8 cellular contexts compared by ENCODE assay signal in the genomic region with DNA sequence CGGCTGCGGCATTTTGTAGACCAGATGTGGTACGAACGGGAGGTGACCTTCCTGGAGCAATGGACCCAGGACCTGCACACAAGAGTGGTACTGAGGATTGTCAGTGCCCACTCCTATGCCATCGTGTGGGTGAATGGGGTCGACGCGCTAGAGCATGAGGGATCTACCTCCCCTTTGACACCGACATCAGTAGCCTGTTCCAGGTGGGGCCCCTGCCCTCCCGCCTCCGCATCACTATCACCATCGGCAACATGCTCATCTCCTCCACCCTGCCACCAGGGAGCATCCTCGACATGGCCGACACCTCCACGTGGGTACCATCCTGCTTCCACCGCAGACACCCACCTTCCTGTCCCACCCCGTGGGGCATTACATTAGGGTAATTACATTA. TPM values are rescaled to one million over a fixed set of nuclear protein-coding genes. Genes with fewer than 3 reads are reported as not detected.
DNase-seq lines count a peak whose midpoint lies in the region; ATAC-seq and TF ChIP-seq lines count a peak whose summit lies in the region.

No MANE protein-coding gene starts in this region.

- H3K27ac ChIP-seq in KMS-11 = no peak overlapping the region

- peak; percentile 1 for ATAC-seq in GM18498 (IDR thresholded peaks at IDR 0.05; ENCODE audit: unreplicated experiment)
- no peak for ATAC-seq in GM21381 (IDR thresholded peaks at IDR 0.05; ENCODE audit: unreplicated experiment)

- peak overlapping the region; percentile 38 for H2AFZ ChIP-seq in KMS-11 (ENCODE audit: low read depth)

- no peak overlapping the region for H3K9ac ChIP-seq in KMS-11

- H3K9me3 Mint-ChIP-seq in activated naive CD4-positive, alpha-beta T cell treated with anti-CD3 and anti-CD28 coated beads, Interleukin-2, amount 50 U/mL, for 24 hours = no peaks in the 10 kb centered on the region
- peaks cover 4% of the 10 kb centered on the region for H3K9me3 Mint-ChIP-seq in stimulated activated naive CD8-positive, alpha-beta T cell treated with anti-CD3 and anti-CD28 coated beads, Interleukin-15, Interleukin-2, amounts not matched to agents 100 ng/mL and 50 ng/mL, for 24 hours

- H3K79me2 ChIP-seq in KMS-11 (ENCODE audit: insufficient read depth, low read depth) = no peaks in the 10 kb centered on the region

- H3K27me3 ChIP-seq in KMS-11 (ENCODE audit: insufficient read depth, low read depth) = no peaks in the 10 kb centered on the region
- H3K27me3 ChIP-seq in kidney epithelial cell (ENCODE audit: control insufficient read depth, insufficient read depth, low read length) = no peaks in the 10 kb centered on the region

- no peak overlapping the region for H3K27ac Mint-ChIP-seq in activated naive CD4-positive, alpha-beta T cell treated with anti-CD3 and anti-CD28 coated beads, Interleukin-2, amount 50 U/mL, for 24 hours
- peak overlapping the region; percentile 71 for H3K27ac Mint-ChIP-seq in stimulated activated naive CD8-positive, alpha-beta T cell treated with anti-CD3 and anti-CD28 coated beads, Interleukin-15, Interleukin-2, amounts not matched to agents 100 ng/mL and 50 ng/mL, for 24 hours

- no peak for DNase-seq in kidney epithelial cell (ENCODE audit: low read depth)
- DNase-seq in HT-29 (ENCODE audit: low spot score) = no peak
- DNase-seq in cerebellum (ENCODE audit: low spot score) = no peak

- H3K27me3 Mint-ChIP-seq in activated naive CD4-positive, alpha-beta T cell treated with anti-CD3 and anti-CD28 coated beads, Interleukin-2, amount 50 U/mL, for 24 hours = no peaks in the 10 kb centered on the region
- H3K27me3 Mint-ChIP-seq in stimulated activated naive CD8-positive, alpha-beta T cell treated with anti-CD3 and anti-CD28 coated beads, Interleukin-15, Interleukin-2, amounts not matched to agents 100 ng/mL and 50 ng/mL, for 24 hours = no peaks in the 10 kb centered on the region

- no peak overlapping the region for H3K4me3 ChIP-seq in KMS-11 (IDR thresholded peaks at IDR 0.05; ENCODE audit: insufficient read depth, low read depth, low read length)
- H3K4me3 ChIP-seq in kidney epithelial cell (ENCODE audit: low read depth, low read length) = peak overlapping the region; percentile 52

- H4K20me1 ChIP-seq in KMS-11 (ENCODE audit: insufficient read depth) = no peaks in the 10 kb centered on the region

- no peak overlapping the region for H3K4me2 ChIP-seq in KMS-11

- no peak for TF ChIP-seq CTCF in KMS-11 (conservative IDR thresholded peaks at IDR 0.05; ENCODE audit: low read depth, low read length)
- peak; percentile 3 for TF ChIP-seq CTCF in kidney epithelial cell (IDR thresholded peaks at IDR 0.05; ENCODE audit: insufficient read depth, low read length, poor library complexity, severe bottlenecking)

- no peaks in the 10 kb centered on the region for H3K36me3 Mint-ChIP-seq in activated naive CD4-positive, alpha-beta T cell treated with anti-CD3 and anti-CD28 coated beads, Interleukin-2, amount 50 U/mL, for 24 hours
- peaks cover 9% of the 10 kb centered on the region for H3K36me3 Mint-ChIP-seq in stimulated activated naive CD8-positive, alpha-beta T cell treated with anti-CD3 and anti-CD28 coated beads, Interleukin-15, Interleukin-2, amounts not matched to agents 100 ng/mL and 50 ng/mL, for 24 hours (ENCODE audit: low read depth)

- H3K36me3 ChIP-seq in KMS-11 (ENCODE audit: insufficient read depth) = no peaks in the 10 kb centered on the region
- H3K36me3 ChIP-seq in kidney epithelial cell (ENCODE audit: control insufficient read depth, insufficient read depth, low read length) = no peaks in the 10 kb centered on the region

- no peaks in the 10 kb centered on the region for H3K4me1 ChIP-seq in KMS-11 (ENCODE audit: low read depth, poor library complexity, severe bottlenecking)

- peaks cover 26% of the 10 kb centered on the region for H3K4me1 Mint-ChIP-seq in activated naive CD4-positive, alpha-beta T cell treated with anti-CD3 and anti-CD28 coated beads, Interleukin-2, amount 50 U/mL, for 24 hours
- H3K4me1 Mint-ChIP-seq in stimulated activated naive CD8-positive, alpha-beta T cell treated with anti-CD3 and anti-CD28 coated beads, Interleukin-15, Interleukin-2, amounts not matched to agents 100 ng/mL and 50 ng/mL, for 24 hours (ENCODE audit: low read depth) = peaks cover 44% of the 10 kb centered on the region

- peak overlapping the region; percentile 96 for H3K4me3 Mint-ChIP-seq in activated naive CD4-positive, alpha-beta T cell treated with anti-CD3 and anti-CD28 coated beads, Interleukin-2, amount 50 U/mL, for 24 hours
- H3K4me3 Mint-ChIP-seq in stimulated activated naive CD8-positive, alpha-beta T cell treated with anti-CD3 and anti-CD28 coated beads, Interleukin-15, Interleukin-2, amounts not matched to agents 100 ng/mL and 50 ng/mL, for 24 hours = peak overlapping the region; percentile 93

RNA-seq across cellular contexts. Expression of gene SMARCA5, which starts 46.2 kb away (rescaled TPM):
- total RNA-seq in kidney epithelial cell (46.9 and 55.0 TPM in 2 replicates), cerebellum (93.5 TPM)
- 24.2 and 25.0 TPM in 2 replicates for total RNA-seq in HT-29 (2014; rRNA removed; shearing (Covaris generic))
